22 cellular contexts compared by ENCODE assay signal in genomic region chr4:142226014-142226413, GRCh38.
DNase-seq lines count a peak whose midpoint lies in the region; ATAC-seq and TF ChIP-seq lines count a peak whose summit lies in the region.
"Had no signal": no experiment of that assay in that cellular context is flagged by ENCODE, and none has a peak within 500 bp of the region (broad histone marks: within the 10 kb centered on the region; RNA-seq: fewer than 3 reads in every experiment).

No MANE protein-coding gene starts in this region.

- ATAC-seq in left colon: peak; percentile 88
- ATAC-seq: A549, GM12878 had no signal

- intact Hi-C loops in left colon (cut with DNase I, micrococcal nuclease): no loop called here

- DNase-seq in NCI-H510A treated with DMSO at 0.1 percent for 48 hours (lab: John Stamatoyannopoulos, UW): peak; percentile 45
- no peak for DNase-seq in NCI-H510A (lab: John Stamatoyannopoulos, UW)
- peak; percentile 76 for DNase-seq in LNCaP clone FGC (ENCODE audit: low read depth)
- DNase-seq in left colon: no peak
- no peak for DNase-seq in amniotic stem cell (lab: John Stamatoyannopoulos, UW)
- DNase-seq in stimulated activated CD4-positive, alpha-beta T cell treated with anti-CD3 and anti-CD28 coated beads, Interleukin-15, amount 100 ng/mL, for 24 hours: no peak
- DNase-seq: 8988T; ACHN; AML-193; BE2C; Calu3; CD4-positive, alpha-beta memory T cell; COR-L47; DMS79; EL; GDM1; GM23248; H7; HCEC 1CT had no signal

- no peak for TF ChIP-seq CTCF in LNCaP clone FGC (IDR thresholded peaks at IDR 0.05; ENCODE audit: control insufficient read depth, extremely low read depth, insufficient read depth)

- H3K4me3 ChIP-seq in LNCaP clone FGC (ENCODE audit: low read depth, low read length): no peak overlapping the region
- H3K4me3 ChIP-seq: A549; BLaER1 treated with 17β-estradiol and CSF1 and Interleukin-3, amounts not matched to agents 10 nM and 100 nM; GM12878; GM23248 had no signal

Comparison
In these comparisons a context has a peak if more than half of its experiments do, and no peak if none do; other contexts are left out.
1. DNase-seq: peak in NCI-H510A treated with DMSO at 0.1 percent for 48 hours (single experiment) and LNCaP clone FGC (single experiment); none in NCI-H510A (single experiment), left colon (0 of 2), amniotic stem cell (single experiment) and stimulated activated CD4-positive, alpha-beta T cell treated with anti-CD3 and anti-CD28 coated beads, Interleukin-15, amount 100 ng/mL, for 24 hours (single experiment).